In the genomic region with DNA sequence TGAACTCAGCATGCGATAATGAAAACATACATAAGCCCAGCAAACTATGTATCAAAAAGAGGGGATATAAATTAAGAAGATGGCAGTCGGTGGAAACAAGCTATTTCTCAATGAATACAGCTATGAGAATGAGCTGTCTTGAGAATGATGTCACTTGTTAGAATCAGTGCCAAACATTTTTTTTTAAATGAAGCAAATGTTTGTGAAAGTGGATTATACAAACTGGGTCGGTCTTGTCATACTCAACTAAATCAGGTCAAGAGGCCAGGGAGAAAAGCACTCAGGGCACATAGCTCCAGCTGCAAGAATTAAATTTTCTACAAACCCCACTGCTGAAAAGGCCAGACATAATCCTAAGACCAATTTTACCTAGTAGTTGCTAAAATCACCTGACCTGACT, we compare ENCODE assay signal across 28 cellular contexts.
DNase-seq lines count a peak whose midpoint lies in the region; ATAC-seq, FAIRE-seq and TF ChIP-seq lines count a peak whose summit lies in the region.
"Had no signal": no experiment of that assay in that cellular context is flagged by ENCODE, and none has a peak within 500 bp of the region (broad histone marks: within the 10 kb centered on the region; RNA-seq: fewer than 3 reads in every experiment).

No MANE protein-coding gene starts in this region.

- no peaks in the 10 kb centered on the region for H3K27me3 Mint-ChIP-seq in Calu3 (ENCODE audit: unreplicated experiment)
- H3K27me3 Mint-ChIP-seq: B cell, type B pancreatic cell had no signal

- H3K4me3 ChIP-seq in right lobe of liver (no peak overlapping the region), HepG2 (replicated peaks in 1 of 3; ENCODE audit: insufficient read depth in 1 of 3, low read depth in 2 of 3, low read length in 3 of 3) (no peak overlapping the region)
- H3K4me3 ChIP-seq: heart right ventricle, K562, PC-9, psoas muscle had no signal

- no peak overlapping the region for H3K4me2 ChIP-seq in HepG2 (ENCODE audit: low read depth, low read length)
- H3K4me2 ChIP-seq: PC-9 had no signal

- no peak overlapping the region for H3K9ac ChIP-seq in HepG2 (ENCODE audit: insufficient read depth, low read depth, low read length)

- no peaks in the 10 kb centered on the region for H3K4me1 Mint-ChIP-seq in Calu3 (ENCODE audit: low read depth, unreplicated experiment)
- H3K4me1 Mint-ChIP-seq: B cell, WTC11 had no signal

- H2AFZ ChIP-seq in HepG2 (ENCODE audit: low read length): no peak overlapping the region
- H2AFZ ChIP-seq: PC-9 had no signal

- no peak overlapping the region for H3K4me3 Mint-ChIP-seq in Calu3 (ENCODE audit: low read depth, unreplicated experiment)
- H3K4me3 Mint-ChIP-seq: activated naive CD4-positive, alpha-beta T cell treated with anti-CD3 and anti-CD28 coated beads for 36 hours; B cell; type B pancreatic cell; WTC11 had no signal

- CTCF ChIA-PET in HepG2 (lab: Yijun Ruan, JAX; ENCODE audit: low intra/inter-chr PET ratio, low total read pairs): no interaction called here
- CTCF ChIA-PET in Calu3 (lab: Charles Lee): no interaction called here

- no peaks in the 10 kb centered on the region for H3K27me3 ChIP-seq in right lobe of liver
- H3K27me3 ChIP-seq in HepG2 (ENCODE audit: control insufficient read depth in 1 of 2, insufficient read depth in 2 of 2, low read length in 2 of 2): no peaks in the 10 kb centered on the region
- H3K27me3 ChIP-seq: heart right ventricle had no signal

- H3K9me3 ChIP-seq in right lobe of liver (no peaks in the 10 kb centered on the region), HepG2 (ENCODE audit: low read length) (0 out of 2 replicates have a peak, but pooled peaks cover 3% of the 10 kb centered on the region)

- H3K4me1 ChIP-seq in right lobe of liver (peaks cover 0 to 5% (median 0%) of the 10 kb centered on the region in 4 donors), HepG2 (ENCODE audit: insufficient read depth, low read length) (no peaks in the 10 kb centered on the region)
- H3K4me1 ChIP-seq: heart right ventricle, psoas muscle had no signal

- H3K79me2 ChIP-seq in HepG2 (ENCODE audit: insufficient read depth, low read length): no peaks in the 10 kb centered on the region

- intact Hi-C loops in right lobe of liver (cut with DNase I): no loop called here
- intact Hi-C loops in HepG2 (cut with micrococcal nuclease; ENCODE audit: unreplicated experiment): no loop called here
- intact Hi-C loops in Calu3 (cut with micrococcal nuclease; ENCODE audit: unreplicated experiment): no loop called here

- TF ChIP-seq POLR2A in right lobe of liver (IDR thresholded peaks at IDR 0.05) (no peak), HepG2 (IDR thresholded peaks at IDR 0.05; ENCODE audit: insufficient read depth in 1 of 2, low read depth in 2 of 2, low read length in 2 of 2) (no peak)

- DNase-seq in right lobe of liver: no peak
- DNase-seq in HepG2 (ENCODE audit: low spot score): no peak
- peak; percentile 1 for DNase-seq in amniotic stem cell (lab: John Stamatoyannopoulos, UW)
- peak; percentile 59 for DNase-seq in fibroblast of peridontal ligament (ENCODE audit: extremely low read depth)
- no peak for DNase-seq in Calu3
- DNase-seq in DMS153 (lab: John Stamatoyannopoulos, UW): no peak
- DNase-seq in DMS 273 treated with DMSO at 0.1 percent for 48 hours (lab: John Stamatoyannopoulos, UW): no peak
- DNase-seq: 8988T; activated CD4-positive, alpha-beta T cell treated with anti-CD3 and anti-CD28 coated beads, Interleukin-2, amount 50 U/mL, for 1 hour; activated naive CD4-positive, alpha-beta T cell treated with anti-CD3 and anti-CD28 coated beads for 36 hours; aorta; cerebellar nuclear complex; heart right ventricle; left cardiac atrium; NCI-H1436; NCI-H2171; PC-9; psoas muscle; Right ventricle myocardium superior; small intestine; stimulated activated CD4-positive, alpha-beta T cell treated with anti-CD3 and anti-CD28 coated beads, Interleukin-2, amount 100 ng/mL, for 24 hours; SW 1271 had no signal

- no peak for FAIRE-seq in HepG2 (lab: Jason Lieb, UNC)
- FAIRE-seq: K562, small intestine had no signal

- H4K20me1 ChIP-seq in HepG2 (ENCODE audit: insufficient read depth, low read length): no peaks in the 10 kb centered on the region

- ATAC-seq in right lobe of liver: peak in 3 of 4 donors; percentile 39 to 46 (median 40)
- no peak for ATAC-seq in HepG2
- ATAC-seq in HG02852 (IDR thresholded peaks at IDR 0.05; ENCODE audit: unreplicated experiment): no peak
- ATAC-seq: esophagus mucosa, heart right ventricle, K562, left cardiac atrium, psoas muscle, WTC11 had no signal

- BruUV-seq in HepG2 (replicated peaks; lab: Mats Ljungman, UMichigan) (no TSS peak), Calu3 (replicated peaks; lab: Mats Ljungman, UMichigan) (no TSS peak)

- no peak for TF ChIP-seq EP300 in HepG2 (IDR thresholded peaks at IDR 0.05; ENCODE audit: low read depth in 2 of 2, low read length in 2 of 2)
- no peak for TF ChIP-seq EP300 in HepG2 (CRISPR knock-in tag; IDR thresholded peaks at IDR 0.05; ENCODE audit: borderline replicate concordance)

- no peak overlapping the region for H3K27ac Mint-ChIP-seq in Calu3 (ENCODE audit: unreplicated experiment)
- H3K27ac Mint-ChIP-seq: activated naive CD4-positive, alpha-beta T cell treated with anti-CD3 and anti-CD28 coated beads for 36 hours; B cell; type B pancreatic cell; WTC11 had no signal

- no peak for TF ChIP-seq CTCF in right lobe of liver (IDR thresholded peaks at IDR 0.05)
- no peak for TF ChIP-seq CTCF in HepG2 (CRISPR knock-in tag; IDR thresholded peaks at IDR 0.05)
- TF ChIP-seq CTCF in Calu3 (IDR thresholded peaks at IDR 0.05; ENCODE audit: unreplicated experiment): no peak

- in situ Hi-C loops in HepG2 (cut with HindIII; ENCODE audit: extremely low pct_ligation_motif_present, low pct_unique_long_range_greater_than_20kb): no loop called here

- 30% methylated on average over 3 of the region's 3 CpGs for WGBS in right lobe of liver (ENCODE audit: insufficient coverage, low coverage, low lambda C conversion rate, missing lambda C conversion rate)
- WGBS in HepG2 (ENCODE audit: low lambda C conversion rate): 32% methylated on average over 3 of the region's 3 CpGs

- H3K27ac ChIP-seq in right lobe of liver (no peak overlapping the region), HepG2 (ENCODE audit: extremely low read length, insufficient read depth, low read length) (no peak overlapping the region)
- H3K27ac ChIP-seq: heart right ventricle, PC-9, psoas muscle had no signal

- H3K9me3 Mint-ChIP-seq in Calu3 (ENCODE audit: low read depth, unreplicated experiment): no peaks in the 10 kb centered on the region
- H3K9me3 Mint-ChIP-seq: type B pancreatic cell had no signal

- no peaks in the 10 kb centered on the region for H3K36me3 Mint-ChIP-seq in Calu3 (ENCODE audit: insufficient read depth, unreplicated experiment)
- H3K36me3 Mint-ChIP-seq: type B pancreatic cell had no signal

- no peak for TF ChIP-seq RAD21 in HepG2 (CRISPR knock-in tag; IDR thresholded peaks at IDR 0.05)

- H3K36me3 ChIP-seq in right lobe of liver (no peaks in the 10 kb centered on the region), HepG2 (replicated peaks in 1 of 2; ENCODE audit: control insufficient read depth in 1 of 2, insufficient read depth in 2 of 2, low read length in 2 of 2) (no peaks in the 10 kb centered on the region)
- H3K36me3 ChIP-seq: heart right ventricle had no signal

- POLR2A ChIA-PET in HepG2 (lab: Yijun Ruan, JAX): no interaction called here

TF ChIP-seq in HepG2, 621 proteins besides CTCF, POLR2A, EP300 and RAD21:
- TF ChIP-seq ZNF703 (CRISPR knock-in tag; IDR thresholded peaks at IDR 0.05; ENCODE audit: borderline replicate concordance): no peak
- no peak for TF ChIP-seq ATF2 (CRISPR knock-in tag; IDR thresholded peaks at IDR 0.05)
- TF ChIP-seq ZNF558 (CRISPR knock-in tag; IDR thresholded peaks at IDR 0.05; ENCODE audit: borderline replicate concordance): no peak

Comparison
In these comparisons a context has a peak if more than half of its experiments do, and no peak if none do; other contexts are left out.
1. ATAC-seq: peak in right lobe of liver (3 of 4); none in HepG2 (single experiment) and HG02852 (single experiment).
2. DNase-seq: peak in amniotic stem cell (single experiment) and fibroblast of peridontal ligament (single experiment); none in right lobe of liver (0 of 3), HepG2 (single experiment), Calu3 (single experiment), DMS153 (single experiment) and DMS 273 treated with DMSO at 0.1 percent for 48 hours (single experiment).